19 cellular contexts compared by ENCODE assay signal in the genomic region with DNA sequence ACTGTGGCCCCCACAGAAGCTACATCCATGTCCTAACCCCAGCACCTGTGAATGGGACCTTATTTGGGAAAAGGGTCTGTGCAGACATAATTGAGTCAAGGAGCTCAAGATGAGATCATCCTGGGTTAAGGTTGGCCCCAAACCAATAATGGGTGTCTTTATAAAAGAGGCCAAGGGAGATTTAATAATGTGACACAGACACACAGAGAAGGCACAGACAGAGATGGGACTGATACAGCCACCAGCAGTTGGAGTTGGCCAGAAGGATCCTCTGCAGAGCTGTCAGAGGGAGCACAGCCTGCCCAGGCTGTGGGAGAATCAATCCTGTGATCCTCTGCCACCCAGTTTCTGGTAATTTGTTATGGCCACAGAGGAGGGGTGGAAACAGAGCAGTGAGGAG.
"Had no signal": no experiment of that assay in that cellular context is flagged by ENCODE, and none has a peak within 500 bp of the region (broad histone marks: within the 10 kb centered on the region; RNA-seq: fewer than 3 reads in every experiment).

No MANE protein-coding gene starts in this region.

- H3K27ac Mint-ChIP-seq: activated CD8-positive, alpha-beta memory T cell treated with anti-CD3 and anti-CD28 coated beads, Interleukin-2, amount 10 ng/mL, durations not matched to agents 7 days and 5 days; activated CD8-positive, alpha-beta T cell treated with anti-CD3 and anti-CD28 coated beads for 36 hours; activated naive CD4-positive, alpha-beta T cell treated with anti-CD3 and anti-CD28 coated beads for 36 hours; brain; stimulated activated memory B cell treated with anti-CD40 and anti-IgM and Interleukin-4, amounts not matched to agents 10 μg/mL and 1 μg/mL and 100 μg/mL, for 72 hours had no signal

- H3K9me3 Mint-ChIP-seq: activated CD8-positive, alpha-beta T cell treated with anti-CD3 and anti-CD28 coated beads for 36 hours; activated naive CD4-positive, alpha-beta T cell treated with anti-CD3 and anti-CD28 coated beads for 36 hours; naive B cell; stimulated activated memory B cell treated with anti-CD40 and anti-IgM and Interleukin-4, amounts not matched to agents 10 μg/mL and 1 μg/mL and 100 μg/mL, for 72 hours had no signal

- H3K36me3 Mint-ChIP-seq: activated CD8-positive, alpha-beta memory T cell treated with anti-CD3 and anti-CD28 coated beads, Interleukin-2, amount 10 ng/mL, durations not matched to agents 7 days and 5 days; brain; naive B cell; stimulated activated memory B cell treated with anti-CD40 and anti-IgM and Interleukin-4, amounts not matched to agents 10 μg/mL and 1 μg/mL and 100 μg/mL, for 72 hours had no signal

- DNase-seq: activated CD4-positive, alpha-beta T cell treated with anti-CD3 and anti-CD28 coated beads for 1 hour; activated CD8-positive, alpha-beta memory T cell treated with anti-CD3 and anti-CD28 coated beads, Interleukin-2, amount 10 ng/mL, durations not matched to agents 7 days and 5 days; activated CD8-positive, alpha-beta T cell treated with anti-CD3 and anti-CD28 coated beads for 36 hours; activated naive CD4-positive, alpha-beta T cell treated with anti-CD3 and anti-CD28 coated beads for 36 hours; aorta; central memory CD4-positive, alpha-beta T cell; effector memory CD4-positive, alpha-beta T cell; foreskin melanocyte; hippocampal formation; kidney glomerular epithelial cell; naive B cell; occipital lobe; right lobe of liver; stimulated activated CD4-positive, alpha-beta T cell treated with anti-CD3 and anti-CD28 coated beads, Interleukin-2, amount 100 ng/mL, for 24 hours; T-helper 9 cell; trophoblast cell had no signal

- H3K4me1 Mint-ChIP-seq: activated CD8-positive, alpha-beta memory T cell treated with anti-CD3 and anti-CD28 coated beads, Interleukin-2, amount 10 ng/mL, durations not matched to agents 7 days and 5 days had no signal

- ATAC-seq: activated CD8-positive, alpha-beta memory T cell treated with anti-CD3 and anti-CD28 coated beads, Interleukin-2, amount 10 ng/mL, durations not matched to agents 7 days and 5 days; activated CD8-positive, alpha-beta T cell treated with anti-CD3 and anti-CD28 coated beads for 36 hours; left lung; right lobe of liver had no signal

- H3K27me3 Mint-ChIP-seq: activated CD8-positive, alpha-beta memory T cell treated with anti-CD3 and anti-CD28 coated beads, Interleukin-2, amount 10 ng/mL, durations not matched to agents 7 days and 5 days had no signal

- H3K4me3 Mint-ChIP-seq: activated CD8-positive, alpha-beta memory T cell treated with anti-CD3 and anti-CD28 coated beads, Interleukin-2, amount 10 ng/mL, durations not matched to agents 7 days and 5 days; activated CD8-positive, alpha-beta T cell treated with anti-CD3 and anti-CD28 coated beads for 36 hours; activated naive CD4-positive, alpha-beta T cell treated with anti-CD3 and anti-CD28 coated beads for 36 hours; brain; naive B cell; stimulated activated memory B cell treated with anti-CD40 and anti-IgM and Interleukin-4, amounts not matched to agents 10 μg/mL and 1 μg/mL and 100 μg/mL, for 72 hours had no signal
